18 cellular contexts compared by ENCODE assay signal in the genomic region with DNA sequence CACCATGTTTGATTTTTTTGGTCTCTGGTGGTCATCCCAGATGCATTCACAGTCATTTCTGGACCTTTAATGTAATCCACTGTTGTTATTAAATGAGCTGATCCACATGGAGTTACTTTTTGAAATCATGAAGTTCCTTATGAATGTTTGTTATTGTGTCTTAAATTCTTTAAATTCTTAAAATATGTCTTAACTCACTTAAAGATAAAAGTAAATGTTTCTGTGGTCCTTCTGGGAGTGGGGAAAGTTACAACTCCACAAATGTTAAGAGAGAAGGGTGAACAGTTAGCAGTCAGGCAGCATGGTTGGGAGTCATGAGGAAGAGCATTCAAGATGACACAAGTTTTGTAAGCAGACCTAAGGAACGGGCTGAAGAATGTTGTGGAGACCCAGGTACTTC. TPM values are rescaled to one million over a fixed set of nuclear protein-coding genes. Genes with fewer than 3 reads are reported as not detected.
DNase-seq lines count a peak whose midpoint lies in the region; ATAC-seq, FAIRE-seq and TF ChIP-seq lines count a peak whose summit lies in the region.
"Had no signal": no experiment of that assay in that cellular context is flagged by ENCODE, and none has a peak within 500 bp of the region (broad histone marks: within the 10 kb centered on the region; RNA-seq: fewer than 3 reads in every experiment).

No MANE protein-coding gene starts in this region.

- no peak overlapping the region; the same call in 1 of the 2 replicates for H3K4me3 Mint-ChIP-seq in HFFc6
- H3K4me3 Mint-ChIP-seq: CD14-positive monocyte, H9 had no signal

- no peak overlapping the region for H4K8ac ChIP-seq in mesendoderm (ENCODE audit: low read depth, low read length)

- no peak for ATAC-seq in GM19395 (IDR thresholded peaks at IDR 0.05; ENCODE audit: unreplicated experiment)

- peak overlapping the region; percentile 12 for H3K18ac ChIP-seq in mesendoderm (ENCODE audit: low read length)

- H3K9ac ChIP-seq in mesendoderm (ENCODE audit: low read length) = no peak overlapping the region

- peak overlapping the region; percentile 0 for H3K56ac ChIP-seq in mesendoderm (ENCODE audit: low read length)

- no peak overlapping the region for H3K23ac ChIP-seq in mesendoderm (ENCODE audit: low read length)

- peaks cover 5% of the 10 kb centered on the region for H3K27me3 Mint-ChIP-seq in HFFc6 (ENCODE audit: insufficient read depth)

- H3K27me3 ChIP-seq in mesendoderm (ENCODE audit: insufficient read depth, low read length, poor library complexity) = no peaks in the 10 kb centered on the region

- no peaks in the 10 kb centered on the region for H3K36me3 ChIP-seq in mesendoderm (ENCODE audit: control insufficient read depth, insufficient read depth, low read length)

- no peaks in the 10 kb centered on the region for H3K79me2 ChIP-seq in mesendoderm (ENCODE audit: control insufficient read depth, insufficient read depth, low read length)

- no peak overlapping the region for H4K5ac ChIP-seq in mesendoderm (ENCODE audit: low read length)

- H3K27ac Mint-ChIP-seq in HFFc6 = peak overlapping the region; percentile 16; the same call in 1 of the 2 replicates
- H3K27ac Mint-ChIP-seq: CD14-positive monocyte had no signal

- DNase-seq in AG10803 (ENCODE audit: low read depth) = peak; percentile 61
- DNase-seq in HFFc6 = no peak
- peak; percentile 24 for DNase-seq in fibroblast of gingiva (ENCODE audit: low read depth)
- no peak for DNase-seq in mesendoderm
- no peak for DNase-seq in D721Med (ENCODE audit: insufficient read length, low spot score)
- DNase-seq in medulla oblongata (ENCODE audit: extremely low spot score) = no peak
- DNase-seq in SHP77 treated with DMSO at 0.1 percent for 48 hours (lab: John Stamatoyannopoulos, UW) = no peak
- DNase-seq: DND-41, H9, NCI-H1436 treated with DMSO at 0.1 percent for 48 hours, NCI-H2081 treated with DMSO at 0.1 percent for 48 hours, NCI-H2227 treated with DMSO at 0.1 percent for 48 hours, NCI-H526 treated with DMSO at 0.1 percent for 48 hours had no signal

- peaks cover 34% of the 10 kb centered on the region for H3K4me1 Mint-ChIP-seq in HFFc6 (ENCODE audit: low read depth)
- H3K4me1 Mint-ChIP-seq: CD14-positive monocyte had no signal

- H3K9me3 Mint-ChIP-seq in HFFc6 = no peaks in the 10 kb centered on the region

- FAIRE-seq in D721Med (lab: Jason Lieb, UNC) = no peak
- FAIRE-seq: A204.1 had no signal

- no peaks in the 10 kb centered on the region for H3K79me1 ChIP-seq in mesendoderm (ENCODE audit: low read length)

- peak overlapping the region; percentile 59 for H3K27ac ChIP-seq in mesendoderm (ENCODE audit: low read depth, low read length)
- H3K27ac ChIP-seq: RWPE1 had no signal

- H2BK5ac ChIP-seq in mesendoderm (ENCODE audit: low read length) = peak overlapping the region; percentile 48

- H3K36me3 Mint-ChIP-seq in HFFc6 (ENCODE audit: low read depth) = no peaks in the 10 kb centered on the region
- H3K36me3 Mint-ChIP-seq: CD14-positive monocyte had no signal

- H2AK5ac ChIP-seq in mesendoderm (ENCODE audit: low read length) = peak overlapping the region; percentile 96

- peaks cover 24% of the 10 kb centered on the region for H3K4me1 ChIP-seq in mesendoderm (ENCODE audit: control insufficient read depth, low read depth, low read length)

- no peak overlapping the region for H3K4me3 ChIP-seq in AG10803 (ENCODE audit: low read length)
- H3K4me3 ChIP-seq in mesendoderm (ENCODE audit: low read length) = no peak overlapping the region

- no CpG with 5 or more reads among the region's 1 CpG for WGBS in mesendoderm (ENCODE audit: extremely low coverage, insufficient coverage, low lambda C conversion rate)

- H3K4me2 ChIP-seq in mesendoderm (ENCODE audit: low read length) = no peak overlapping the region

- no peak overlapping the region for H2BK15ac ChIP-seq in mesendoderm (replicated peaks; ENCODE audit: low read depth)

- H2BK120ac ChIP-seq in mesendoderm (ENCODE audit: low read depth, low read length) = no peak overlapping the region

- TF ChIP-seq CTCF in AG10803 (conservative IDR thresholded peaks at IDR 0.05; ENCODE audit: low read length) (no peak), HFFc6 (IDR thresholded peaks at IDR 0.05) (no peak), D721Med (IDR thresholded peaks at IDR 0.05; ENCODE audit: insufficient read depth, missing control alignments) (no peak)

- peak overlapping the region; percentile 60 for H3K4ac ChIP-seq in mesendoderm (ENCODE audit: low read depth, low read length)

RNA-seq across cellular contexts. Expression of a gene that starts 17.0 kb away (rescaled TPM):
- total RNA-seq in HFFc6 (2021; fragmentation: NEBNext Ultra II Directional; extraction: Animal tissue kit (Norgen Biotek cat#: 25700)) = 1 to 10 TPM in 2 of 6 experiments, under 1 TPM in 4; 0.43 to 1.4 (median 0.79) TPM
- 7.0 TPM for polyA plus RNA-seq in mesendoderm (2013, experiment 1 of 2)
- polyA plus RNA-seq in mesendoderm (2013, experiment 2 of 2) = 7.3 TPM
- total RNA-seq: OCI-LY7 had no signal
- polyA plus RNA-seq: CD14-positive monocyte had no signal

Comparison
In these comparisons a context has a peak if more than half of its experiments do, and no peak if none do; other contexts are left out.
1. DNase-seq: peak in AG10803 (single experiment) and fibroblast of gingiva (single experiment); none in HFFc6 (single experiment), mesendoderm (single experiment), D721Med (single experiment), medulla oblongata (single experiment) and SHP77 treated with DMSO at 0.1 percent for 48 hours (single experiment).